Comparison of ENCODE assay signal across 26 cellular contexts in the genomic region with DNA sequence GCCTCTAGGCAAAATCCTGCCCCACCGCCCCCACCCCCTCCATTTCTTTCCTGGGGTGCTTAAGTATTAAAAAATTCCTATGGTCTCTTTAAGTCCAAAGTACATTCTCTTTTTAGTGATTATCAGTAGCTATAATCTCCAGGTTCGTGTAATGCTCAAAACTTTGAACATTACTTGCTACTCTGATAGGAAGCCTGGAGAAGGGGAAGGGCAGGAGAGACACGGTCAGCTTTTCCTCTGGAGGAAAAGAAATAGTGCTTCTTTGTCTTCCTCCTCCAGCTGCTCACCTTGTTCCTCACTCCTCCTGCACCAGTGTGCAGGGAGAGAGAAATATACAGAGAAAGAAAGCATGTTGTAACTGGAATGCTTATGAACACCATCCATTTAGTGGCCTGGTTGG.
"Had no signal": no experiment of that assay in that cellular context is flagged by ENCODE, and none has a peak within 500 bp of the region (broad histone marks: within the 10 kb centered on the region; RNA-seq: fewer than 3 reads in every experiment).

No MANE protein-coding gene starts in this region.

- DNase-seq: activated CD4-positive, alpha-beta memory T cell treated with anti-CD3 and anti-CD28 coated beads, Interleukin-2, amount 10 ng/mL, durations not matched to agents 7 days and 5 days; activated CD4-positive, alpha-beta T cell treated with anti-CD3 and anti-CD28 coated beads, Interleukin-2, amount 10 ng/mL, durations not matched to agents 7 days and 5 days; activated CD4-positive, CD25-positive, alpha-beta regulatory T cell; activated gamma-delta T cell; activated naive CD4-positive, alpha-beta T cell treated with anti-CD3 and anti-CD28 coated beads for 36 hours; activated T-cell treated with anti-CD3 and anti-CD28 coated beads for 4 hours; activated T-cell treated with anti-CD3 and anti-CD28 coated beads, Interleukin-2, amount 50 U/mL, for 48 hours; amygdala; brain microvascular endothelial cell; Karpas-422; MM.1S; NCI-H1105; NCI-H1436; NCI-H1694 treated with DMSO at 0.1 percent for 48 hours; NCI-H2029 treated with DMSO at 0.1 percent for 48 hours; NCI-H510A treated with DMSO at 0.1 percent for 48 hours; NCI-H69; NK-92 treated with Interleukin-12 subunit alpha and Interleukin-12 subunit beta, amount 100 ng/mL, for 24 hours; SHP77; T-cell; T-helper 2 cell; T1000 had no signal

- H3K4me3 Mint-ChIP-seq: activated CD4-positive, alpha-beta memory T cell treated with anti-CD3 and anti-CD28 coated beads, Interleukin-2, amount 10 ng/mL, durations not matched to agents 7 days and 5 days; activated CD4-positive, alpha-beta T cell treated with anti-CD3 and anti-CD28 coated beads, Interleukin-2, amount 10 ng/mL, durations not matched to agents 7 days and 5 days; activated naive CD4-positive, alpha-beta T cell treated with anti-CD3 and anti-CD28 coated beads for 36 hours; activated naive CD8-positive, alpha-beta T cell; activated T-helper 17 cell treated with anti-CD3 and anti-CD28 coated beads, Interleukin-2, amount 50 U/mL, for 72 hours; T-cell had no signal

- H3K27me3 ChIP-seq: brain microvascular endothelial cell, cardiac muscle cell, SJSA1 had no signal

- H3K4me1 Mint-ChIP-seq: activated CD4-positive, alpha-beta T cell treated with anti-CD3 and anti-CD28 coated beads, Interleukin-2, amount 10 ng/mL, durations not matched to agents 7 days and 5 days had no signal

- H3K9me3 ChIP-seq: SJSA1 had no signal

- H3K36me3 ChIP-seq: brain microvascular endothelial cell, cardiac muscle cell, SJSA1 had no signal

- H3K27me3 Mint-ChIP-seq: activated CD4-positive, alpha-beta memory T cell treated with anti-CD3 and anti-CD28 coated beads, Interleukin-2, amount 10 ng/mL, durations not matched to agents 7 days and 5 days; activated CD4-positive, alpha-beta T cell treated with anti-CD3 and anti-CD28 coated beads, Interleukin-2, amount 10 ng/mL, durations not matched to agents 7 days and 5 days; activated naive CD8-positive, alpha-beta T cell; activated T-helper 17 cell treated with anti-CD3 and anti-CD28 coated beads, Interleukin-2, amount 50 U/mL, for 72 hours had no signal

- H3K4me1 ChIP-seq: SJSA1 had no signal

- H3K36me3 Mint-ChIP-seq: activated naive CD8-positive, alpha-beta T cell; T-cell had no signal

- H3K27ac Mint-ChIP-seq: activated CD4-positive, alpha-beta memory T cell treated with anti-CD3 and anti-CD28 coated beads, Interleukin-2, amount 10 ng/mL, durations not matched to agents 7 days and 5 days; activated naive CD4-positive, alpha-beta T cell treated with anti-CD3 and anti-CD28 coated beads for 36 hours; activated naive CD8-positive, alpha-beta T cell; activated T-helper 17 cell treated with anti-CD3 and anti-CD28 coated beads, Interleukin-2, amount 50 U/mL, for 72 hours; T-cell had no signal

- ATAC-seq: activated T-helper 17 cell treated with anti-CD3 and anti-CD28 coated beads, Interleukin-2, amount 50 U/mL, for 72 hours; T-cell had no signal

- H3K4me3 ChIP-seq: cardiac muscle cell, SJSA1 had no signal

- H3K9me3 Mint-ChIP-seq: activated CD4-positive, alpha-beta memory T cell treated with anti-CD3 and anti-CD28 coated beads, Interleukin-2, amount 10 ng/mL, durations not matched to agents 7 days and 5 days; activated CD4-positive, alpha-beta T cell treated with anti-CD3 and anti-CD28 coated beads, Interleukin-2, amount 10 ng/mL, durations not matched to agents 7 days and 5 days; activated naive CD4-positive, alpha-beta T cell treated with anti-CD3 and anti-CD28 coated beads for 36 hours; activated T-helper 17 cell treated with anti-CD3 and anti-CD28 coated beads, Interleukin-2, amount 50 U/mL, for 72 hours had no signal

- H3K27ac ChIP-seq: brain microvascular endothelial cell, cardiac muscle cell, SJSA1 had no signal
